ENCODE assay signal across 9 cellular contexts in genomic region chr15:65183847-65184159, GRCh38. TPM values are rescaled to one million over a fixed set of nuclear protein-coding genes. Genes with fewer than 3 reads are reported as not detected.
DNase-seq lines count a peak whose midpoint lies in the region; ATAC-seq, FAIRE-seq and TF ChIP-seq lines count a peak whose summit lies in the region.
"Had no signal": no experiment of that assay in that cellular context is flagged by ENCODE, and none has a peak within 500 bp of the region (broad histone marks: within the 10 kb centered on the region; RNA-seq: fewer than 3 reads in every experiment).

No MANE protein-coding gene starts in this region.

- H3K27ac ChIP-seq in OCI-LY3 (ENCODE audit: low read length) (peak overlapping the region; percentile 70), ovary (peak overlapping the region in 1 of 2 donors; percentile 94)

- H3K36me3 Mint-ChIP-seq in Caco-2 (ENCODE audit: insufficient read depth, unreplicated experiment) = peaks cover 12% of the 10 kb centered on the region

- H3K4me1 ChIP-seq in Caco-2 (0 out of 2 replicates have a peak, but pooled peaks cover 4% of the 10 kb centered on the region), OCI-LY3 (ENCODE audit: low read length) (peaks cover 20% of the 10 kb centered on the region), ovary (ENCODE audit: insufficient read depth) (peaks cover 2% of the 10 kb centered on the region)

- peaks cover 60% of the 10 kb centered on the region for H3K79me2 ChIP-seq in OCI-LY3 (ENCODE audit: low read length)

- peak; percentile 18 for FAIRE-seq in endometrium (lab: Jason Lieb, UNC)
- FAIRE-seq: H54 had no signal

- no peaks in the 10 kb centered on the region for H3K27me3 Mint-ChIP-seq in Caco-2 (ENCODE audit: insufficient read depth, unreplicated experiment)

- H3K4me1 Mint-ChIP-seq in Caco-2 (ENCODE audit: low read depth, unreplicated experiment) = no peaks in the 10 kb centered on the region

- no peak for ATAC-seq in HG03354 (IDR thresholded peaks at IDR 0.05; ENCODE audit: poor library complexity, severe bottlenecking, unreplicated experiment)
- ATAC-seq in HG02759 (IDR thresholded peaks at IDR 0.05; ENCODE audit: unreplicated experiment) = no peak

- no peak for TF ChIP-seq POLR2A in ovary (IDR thresholded peaks at IDR 0.05)

- 1% methylated on average over 4 of the region's 4 CpGs for WGBS in ovary, 3 donors

- H3K27me3 ChIP-seq in Caco-2 (replicated peaks; ENCODE audit: control insufficient read depth, insufficient read depth, low read length) = no peaks in the 10 kb centered on the region
- H3K27me3 ChIP-seq in OCI-LY3 (ENCODE audit: low read depth, low read length) = no peaks in the 10 kb centered on the region
- H3K27me3 ChIP-seq in ovary = no peaks in the 10 kb centered on the region

- TF ChIP-seq EP300 in ovary (IDR thresholded peaks at IDR 0.05) = no peak

- BruUV-seq in Caco-2 (replicated peaks; lab: Mats Ljungman, UMichigan) = no TSS peak

- no peaks in the 10 kb centered on the region for H3K9me3 Mint-ChIP-seq in Caco-2 (ENCODE audit: unreplicated experiment)

- H3K9me3 ChIP-seq in Caco-2 = no peaks in the 10 kb centered on the region
- no peaks in the 10 kb centered on the region for H3K9me3 ChIP-seq in OCI-LY3 (ENCODE audit: insufficient read depth, low read length)
- H3K9me3 ChIP-seq in ovary = no peaks in the 10 kb centered on the region

- POLR2A ChIA-PET in Caco-2 (lab: Charles Lee) = interaction anchor here (0.5 kb wide), 1 partner anchor 168 kb away, joined by 3 read pairs; no protein-coding TSS in a partner anchor

- H3K36me3 ChIP-seq in Caco-2 (ENCODE audit: control insufficient read depth, insufficient read depth, low read length) (no peaks in the 10 kb centered on the region), OCI-LY3 (replicated peaks; ENCODE audit: low read depth, low read length) (peaks cover 17% of the 10 kb centered on the region), ovary (no peaks in the 10 kb centered on the region)

- CTCF ChIA-PET in Caco-2 (lab: Charles Lee) = no interaction called here

- DNase-seq in Caco-2 = no peak
- no peak for DNase-seq in ovary
- DNase-seq in posterior cingulate gyrus = no peak
- no peak for DNase-seq in NCI-H524 treated with DMSO at 0.1 percent for 48 hours (lab: John Stamatoyannopoulos, UW)

- H3K9ac ChIP-seq in OCI-LY3 (ENCODE audit: low read length) = peak overlapping the region; percentile 94

- H4K20me1 ChIP-seq in OCI-LY3 (ENCODE audit: insufficient read depth, low read length) = peaks cover 29% of the 10 kb centered on the region

- no peak for TF ChIP-seq CTCF in Caco-2 (IDR thresholded peaks at IDR 0.05; ENCODE audit: insufficient read depth in 1 of 2, low read depth in 1 of 2, low read length in 1 of 2, severe bottlenecking in 1 of 2, unreplicated experiment in 1 of 2)
- TF ChIP-seq CTCF in OCI-LY3 (IDR thresholded peaks at IDR 0.05; ENCODE audit: low read depth, low read length) = no peak
- TF ChIP-seq CTCF in ovary (IDR thresholded peaks at IDR 0.05) = no peak

- no peak overlapping the region for H2AFZ ChIP-seq in OCI-LY3 (ENCODE audit: low read depth, low read length)

- intact Hi-C loops in Caco-2 (cut with micrococcal nuclease; ENCODE audit: unreplicated experiment) (loop anchor here (5.0 kb wide), 1 partner anchor 52 kb away; the partner anchor contains the start of gene PDCD7), ovary (cut with DNase I) (no loop called here), posterior cingulate gyrus (cut with DNase I) (loop anchor here (10.0 kb wide), 1 partner anchor 611 kb away; the partner anchor contains the start of gene DENND4A)

- peak overlapping the region; percentile 94 for H3K4me3 ChIP-seq in Caco-2 (ENCODE audit: low read depth, low read length)
- H3K4me3 ChIP-seq in OCI-LY3 (ENCODE audit: low read length) = peak overlapping the region; percentile 89
- peak overlapping the region; percentile 95 for H3K4me3 ChIP-seq in ovary

- peak overlapping the region; percentile 66 for H3K4me2 ChIP-seq in OCI-LY3 (ENCODE audit: low read length)

- H3K27ac Mint-ChIP-seq in Caco-2 (ENCODE audit: unreplicated experiment) = peak overlapping the region; percentile 86

- peak overlapping the region; percentile 88 for H3K4me3 Mint-ChIP-seq in Caco-2 (ENCODE audit: unreplicated experiment)

RNA-seq across cellular contexts. Expression of gene CLPX, which starts 1.3 kb away (rescaled TPM):
- 51.4 and 59.4 TPM in 2 replicates for total RNA-seq in Caco-2 (2022)
- total RNA-seq in ovary = 10 to 100 TPM; 37.1 to 44.2 (median 41.1) TPM
- polyA plus RNA-seq in ovary = 10 to 100 TPM; 19.0 to 44.4 TPM

RNA-seq across cellular contexts. Expression of gene CILP, which starts 27.5 kb away (rescaled TPM):
- total RNA-seq in Caco-2 (2022) (not detected in 2 replicates), ovary (10 to 100 TPM in 3 of 7 donors, 1 to 10 TPM in 4; 1.2 to 24.3 (median 4.6) TPM)
- 10 to 100 TPM in 1 of 2 donors, 1 to 10 TPM in 1; 1.6 to 34.1 TPM for polyA plus RNA-seq in ovary

RNA-seq across cellular contexts. Expression of gene PDCD7, which starts 50.2 kb away (rescaled TPM):
- 26.2 and 32.6 TPM in 2 replicates for total RNA-seq in Caco-2 (2022)
- 10 to 100 TPM; 23.2 to 41.1 (median 32.8) TPM for total RNA-seq in ovary
- 10 to 100 TPM; 16.4 to 29.8 TPM for polyA plus RNA-seq in ovary

Comparison
In these comparisons a context has a peak if more than half of its experiments do, and no peak if none do; other contexts are left out.
1. intact Hi-C loops: an anchor here in Caco-2 (5.0 kb wide) and posterior cingulate gyrus (10.0 kb wide); none called in ovary.